ENCODE assay signal across 24 cellular contexts in the genomic region with DNA sequence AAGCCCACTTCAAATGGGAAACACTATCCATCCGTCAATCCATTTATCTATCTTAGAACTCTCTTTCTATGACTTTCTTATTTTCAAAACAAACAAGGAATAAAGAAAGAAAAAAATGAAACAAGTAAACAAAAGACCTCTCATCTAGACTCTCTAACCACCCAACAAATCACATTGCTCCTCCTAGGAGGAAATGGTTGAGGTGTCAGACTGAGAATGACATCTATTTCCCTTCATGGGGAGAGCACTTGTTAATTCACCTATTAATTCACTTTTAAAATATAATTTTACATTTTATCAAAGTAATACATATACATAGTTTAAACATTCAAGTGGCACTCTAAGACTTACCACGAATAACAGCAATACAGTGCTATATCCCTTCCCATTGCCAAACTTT. TPM values are rescaled to one million over a fixed set of nuclear protein-coding genes. Genes with fewer than 3 reads are reported as not detected.
"Had no signal": no experiment of that assay in that cellular context is flagged by ENCODE, and none has a peak within 500 bp of the region (broad histone marks: within the 10 kb centered on the region; RNA-seq: fewer than 3 reads in every experiment).

No MANE protein-coding gene starts in this region.

- H3K9ac ChIP-seq: KMS-11, SK-N-SH had no signal

- H3K9me3 ChIP-seq: SK-N-SH had no signal

- FAIRE-seq: HepG2, K562, RCC 7860 had no signal

- H3K27ac Mint-ChIP-seq: IgD-negative memory B cell had no signal

- H3K27me3 ChIP-seq: MG63 had no signal

- H3K36me3 ChIP-seq: MG63 had no signal

- H3K36me3 Mint-ChIP-seq: IgD-negative memory B cell had no signal

- H3K4me2 ChIP-seq: KMS-11, SK-N-SH had no signal

- H3K4me3 ChIP-seq: K562, MG63 had no signal

- H3K4me1 Mint-ChIP-seq: IgD-negative memory B cell had no signal

- DNase-seq: MG63, NCI-H1092, NCI-H1105 treated with DMSO at 0.1 percent for 48 hours, NCI-H1436, NCI-H187, NCI-H2029, NCI-H2081 treated with DMSO at 0.1 percent for 48 hours, NCI-H2171, NCI-H226, NCI-H446, NCI-H510A, NCI-H524 treated with DMSO at 0.1 percent for 48 hours, NCI-H69, NCI-H774, RPMI8226, SHP77, SK-N-SH, SW 1271 had no signal

- H3K27ac ChIP-seq: KMS-11 had no signal

- ATAC-seq: HepG2, K562 had no signal

- H3K4me3 Mint-ChIP-seq: IgD-negative memory B cell had no signal

RNA-seq across cellular contexts. Expression of gene IL31RA, which starts 2.4 kb away (rescaled TPM):
- total RNA-seq: HepG2, K562, SK-MEL-5 had no signal
- polyA plus RNA-seq: HepG2, IgD-negative memory B cell, K562 had no signal
